22 cellular contexts compared by ENCODE assay signal in genomic region chr19:2212861-2213711, GRCh38. TPM values are rescaled to one million over a fixed set of nuclear protein-coding genes. Genes with fewer than 3 reads are reported as not detected.
A peak's percentile ranks its signal among the peaks of the same experiment; 100 is the strongest.
DNase-seq lines count a peak whose midpoint lies in the region; ATAC-seq, FAIRE-seq and TF ChIP-seq lines count a peak whose summit lies in the region.
"Had no signal": no experiment of that assay in that cellular context is flagged by ENCODE, and none has a peak within 500 bp of the region (broad histone marks: within the 10 kb centered on the region; RNA-seq: fewer than 3 reads in every experiment).

No MANE protein-coding gene starts in this region.

- no peaks in the 10 kb centered on the region for H3K4me1 ChIP-seq in H1 (replicated peaks in 1 of 4; ENCODE audit: control insufficient read depth in 3 of 4, insufficient read depth in 4 of 4, low read length in 3 of 4)
- H3K4me1 ChIP-seq in vagina, result peaks cover 15% of the 10 kb centered on the region
- H3K4me1 ChIP-seq: tibial artery had no signal

- H2AK5ac ChIP-seq in H1 (ENCODE audit: low read depth, low read length), result no peak overlapping the region

- peak overlapping the region; percentile 8 for H3K4me3 Mint-ChIP-seq in activated naive CD8-positive, alpha-beta T cell treated with anti-CD3 and anti-CD28 coated beads for 36 hours
- H3K4me3 Mint-ChIP-seq in activated naive CD8-positive, alpha-beta T cell treated with anti-CD3 and anti-CD28 coated beads, Interleukin-2, amount 50 U/mL, for 24 hours, result no peak overlapping the region
- H3K4me3 Mint-ChIP-seq: activated naive CD8-positive, alpha-beta T cell had no signal

- H3K36me3 ChIP-seq in H1 (ENCODE audit: control insufficient read depth in 2 of 4, insufficient read depth in 4 of 4, low read length in 3 of 4), result peaks cover 9 to 53% (median 39%) of the 10 kb centered on the region in 4 experiments; a peak in 7 of 8 replicates
- peaks cover 3 to 62% of the 10 kb centered on the region in 2 donors for H3K36me3 ChIP-seq in vagina

- no peak overlapping the region for H3K27ac Mint-ChIP-seq in activated naive CD8-positive, alpha-beta T cell treated with anti-CD3 and anti-CD28 coated beads for 36 hours
- H3K27ac Mint-ChIP-seq in activated naive CD8-positive, alpha-beta T cell treated with anti-CD3 and anti-CD28 coated beads, Interleukin-2, amount 50 U/mL, for 24 hours, result no peak overlapping the region
- H3K27ac Mint-ChIP-seq: activated naive CD8-positive, alpha-beta T cell had no signal

- no peak overlapping the region for H2AFZ ChIP-seq in H1 (ENCODE audit: low read length)

- TF ChIP-seq RAD21 in H1 (IDR thresholded peaks at IDR 0.05 in 1 of 2, conservative IDR thresholded peaks at IDR 0.05 in 1 of 2; ENCODE audit: low read depth in 2 of 2, low read length in 2 of 2), result no peak

- no peak overlapping the region for H2BK15ac ChIP-seq in H1 (ENCODE audit: low read length)

- no peak overlapping the region for H2BK20ac ChIP-seq in H1 (ENCODE audit: low read length)

- H4K5ac ChIP-seq in H1 (ENCODE audit: insufficient read length, low read depth, low read length), result no peak overlapping the region

- H3K23ac ChIP-seq in H1 (ENCODE audit: insufficient read length), result no peak overlapping the region

- no peak overlapping the region for H3K56ac ChIP-seq in H1 (replicated peaks; ENCODE audit: insufficient read length, low read depth, low read length)

- no peak for DNase-seq in activated naive CD8-positive, alpha-beta T cell treated with anti-CD3 and anti-CD28 coated beads for 36 hours
- DNase-seq in activated naive CD8-positive, alpha-beta T cell treated with anti-CD3 and anti-CD28 coated beads, Interleukin-2, amount 50 U/mL, for 24 hours, result no peak
- DNase-seq in H1 (ENCODE audit: low read depth in 1 of 2, low spot score in 2 of 2) (no peak), mucosa of gallbladder (ENCODE audit: low spot score) (peak; percentile 62), vagina (ENCODE audit: extremely low spot score in 2 of 2) (no peak), NCI-H2196 (lab: John Stamatoyannopoulos, UW; ENCODE audit: unreplicated experiment) (no peak), NCI-H146 (lab: John Stamatoyannopoulos, UW) (no peak)
- DNase-seq: activated CD4-positive, alpha-beta T cell treated with anti-CD3 and anti-CD28 coated beads, Interleukin-2, amount 50 U/mL, for 1 hour; heart right ventricle; KBM-7; midbrain; NCI-H1092; NCI-H2171 treated with DMSO at 0.1 percent for 48 hours; RPMI8226; stimulated activated CD4-positive, alpha-beta T cell treated with anti-CD3 and anti-CD28 coated beads, Interleukin-4, amount 100 ng/mL, for 1 hour; tibial artery had no signal

- H3K18ac ChIP-seq in H1 (ENCODE audit: extremely low read depth, low read length), result no peak overlapping the region

- 92% methylated on average over 21 of the region's 21 CpGs; no CpG with 5 or more reads in 1 of the 2 experiments for WGBS in H1 (ENCODE audit: extremely low coverage in 1 of 2, insufficient coverage in 1 of 2, insufficient read length in 1 of 2, insufficient replicate concordance in 2 of 2, low coverage in 1 of 2, low lambda C conversion rate in 2 of 2, missing lambda C conversion rate in 1 of 2), 2 experiments

- no peak overlapping the region for H2BK120ac ChIP-seq in H1 (replicated peaks; ENCODE audit: low read depth, low read length)

- no peak for TF ChIP-seq POLR2A in H1 (IDR thresholded peaks at IDR 0.05; ENCODE audit: control extremely low read depth in 1 of 2, low read depth in 2 of 2, low read length in 2 of 2)
- TF ChIP-seq POLR2A in vagina (IDR thresholded peaks at IDR 0.05), result no peak

- no peak overlapping the region for H2BK12ac ChIP-seq in H1 (ENCODE audit: low read depth, low read length)

- H2BK5ac ChIP-seq in H1 (ENCODE audit: low read depth, low read length), result no peak overlapping the region; the same call in 1 of the 2 replicates

- no peak overlapping the region for H3K4ac ChIP-seq in H1 (replicated peaks; ENCODE audit: insufficient read length, low read depth, low read length)

- no peak overlapping the region for H3K4me2 ChIP-seq in H1 (ENCODE audit: insufficient read depth in 1 of 2, low read depth in 2 of 2, low read length in 2 of 2)

- peaks cover 0 to 16% of the 10 kb centered on the region in 2 experiments for H4K20me1 ChIP-seq in H1 (replicated peaks in 1 of 2; ENCODE audit: control insufficient read depth in 1 of 2, insufficient read depth in 2 of 2, low read length in 2 of 2)

- H3K36me3 Mint-ChIP-seq in activated naive CD8-positive, alpha-beta T cell treated with anti-CD3 and anti-CD28 coated beads for 36 hours, result peaks cover 14% of the 10 kb centered on the region
- H3K36me3 Mint-ChIP-seq in activated naive CD8-positive, alpha-beta T cell treated with anti-CD3 and anti-CD28 coated beads, Interleukin-2, amount 50 U/mL, for 24 hours (ENCODE audit: low read depth), result peaks cover 30% of the 10 kb centered on the region

- POLR2A ChIA-PET in H1 (lab: Charles Lee; ENCODE audit: partially characterized antibody), result interaction anchor here (0.6 to 1.4 kb wide), 4 partner anchors 10 to 36 kb away, joined by 3 read pairs; no protein-coding TSS in a partner anchor

- H3K9ac ChIP-seq in H1 (replicated peaks in 1 of 4; ENCODE audit: extremely low read depth in 1 of 4, low read depth in 3 of 4, low read length in 3 of 4), result no peak overlapping the region

- TF ChIP-seq EP300 in H1 (IDR thresholded peaks at IDR 0.05; ENCODE audit: borderline replicate concordance in 1 of 2, low read depth in 2 of 2, low read length in 2 of 2), result no peak

- H3K27ac ChIP-seq in H1 (ENCODE audit: low read depth, low read length) (no peak overlapping the region), vagina (peak overlapping the region; percentile 15)
- H3K27ac ChIP-seq: heart right ventricle, tibial artery had no signal

- H3K27me3 ChIP-seq in H1 (replicated peaks in 1 of 4; ENCODE audit: control insufficient read depth in 3 of 4, extremely low read depth in 1 of 4, insufficient read depth in 3 of 4, low read length in 3 of 4), result no peaks in the 10 kb centered on the region
- H3K27me3 ChIP-seq in vagina, result no peaks in the 10 kb centered on the region
- H3K27me3 ChIP-seq: heart right ventricle, tibial artery had no signal

- no peaks in the 10 kb centered on the region for H3K9me3 ChIP-seq in H1 (ENCODE audit: insufficient read depth in 2 of 2, low read depth in 1 of 2, low read length in 1 of 2)
- H3K9me3 ChIP-seq in vagina, result no peaks in the 10 kb centered on the region
- H3K9me3 ChIP-seq: heart right ventricle, tibial artery had no signal

- H3K4me3 ChIP-seq in H1 (ENCODE audit: extremely low read depth in 1 of 4, insufficient read depth in 2 of 4, low read depth in 3 of 4, low read length in 4 of 4) (no peak overlapping the region), vagina (no peak overlapping the region)
- H3K4me3 ChIP-seq: heart right ventricle, tibial artery had no signal

- no peak overlapping the region for H4K91ac ChIP-seq in H1 (replicated peaks; ENCODE audit: insufficient read length, low read length)

- peak overlapping the region; percentile 25; the same call in 1 of the 2 replicates for H4K8ac ChIP-seq in H1 (ENCODE audit: extremely low read depth, insufficient read depth, low read length)

- H3K79me1 ChIP-seq in H1 (ENCODE audit: low read depth, low read length), result no peaks in the 10 kb centered on the region; the same call in 1 of the 2 replicates

- no peaks in the 10 kb centered on the region for H3K23me2 ChIP-seq in H1 (ENCODE audit: low read depth, low read length)

- intact Hi-C loops in vagina (cut with DNase I), result no loop called here

- H3K9me3 Mint-ChIP-seq in activated naive CD8-positive, alpha-beta T cell treated with anti-CD3 and anti-CD28 coated beads for 36 hours, result no peaks in the 10 kb centered on the region
- H3K9me3 Mint-ChIP-seq in activated naive CD8-positive, alpha-beta T cell treated with anti-CD3 and anti-CD28 coated beads, Interleukin-2, amount 50 U/mL, for 24 hours, result no peaks in the 10 kb centered on the region

- ATAC-seq in activated naive CD8-positive, alpha-beta T cell treated with anti-CD3 and anti-CD28 coated beads, Interleukin-2, amount 50 U/mL, for 24 hours, result no peak
- no peak for ATAC-seq in GM21576 (IDR thresholded peaks at IDR 0.05; ENCODE audit: unreplicated experiment)

- peaks cover 5% of the 10 kb centered on the region for H3K4me1 Mint-ChIP-seq in activated naive CD8-positive, alpha-beta T cell treated with anti-CD3 and anti-CD28 coated beads for 36 hours
- peaks cover 3% of the 10 kb centered on the region for H3K4me1 Mint-ChIP-seq in activated naive CD8-positive, alpha-beta T cell treated with anti-CD3 and anti-CD28 coated beads, Interleukin-2, amount 50 U/mL, for 24 hours

- CTCF ChIA-PET in H1 (lab: Charles Lee; ENCODE audit: partially characterized antibody), result interaction anchor here (1.1 to 8.1 kb wide), 8 partner anchors 8 to 375 kb away, joined by 3 to 50 read pairs (median 6); no protein-coding TSS in a partner anchor

- TF ChIP-seq CTCF in H1 (IDR thresholded peaks at IDR 0.05; ENCODE audit: control extremely low read depth in 1 of 3, insufficient read depth in 1 of 3, low read depth in 1 of 3, low read length in 3 of 3) (no peak), vagina (IDR thresholded peaks at IDR 0.05) (no peak)

- FAIRE-seq in H1 (lab: Jason Lieb, UNC), result no peak
- FAIRE-seq: bronchial epithelial cell, H54, islet of Langerhans had no signal

- no peak overlapping the region for H3K14ac ChIP-seq in H1 (ENCODE audit: insufficient read length)

- no peaks in the 10 kb centered on the region for H3K27me3 Mint-ChIP-seq in activated naive CD8-positive, alpha-beta T cell treated with anti-CD3 and anti-CD28 coated beads for 36 hours
- H3K27me3 Mint-ChIP-seq in activated naive CD8-positive, alpha-beta T cell treated with anti-CD3 and anti-CD28 coated beads, Interleukin-2, amount 50 U/mL, for 24 hours, result no peaks in the 10 kb centered on the region
- H3K27me3 Mint-ChIP-seq: activated naive CD8-positive, alpha-beta T cell had no signal

- H3K79me2 ChIP-seq in H1 (ENCODE audit: control insufficient read depth in 1 of 2, insufficient read depth in 2 of 2, low read length in 2 of 2), result no peaks in the 10 kb centered on the region

RNA-seq across cellular contexts. Expression of gene PLEKHJ1, which starts 23.0 kb away (rescaled TPM):
- total RNA-seq in activated naive CD8-positive, alpha-beta T cell treated with anti-CD3 and anti-CD28 coated beads for 36 hours, result 10 to 100 TPM; 82.7 to 84.6 TPM
- total RNA-seq in H1 (2021; fragmentation: NEBNext Ultra II Directional; extraction: Animal tissue kit (Norgen Biotek cat#: 25700)), result 135 TPM in 2 replicates
- 187 and 235 TPM in 2 replicates for polyA plus RNA-seq in H1 (2011; rRNA removed)
- 217 TPM for polyA plus RNA-seq in H1 (2011; cell fraction: cytosol; rRNA removed)
- polyA plus RNA-seq in H1 (2011; cell fraction: nucleus; rRNA removed), result 175 TPM
- polyA plus RNA-seq in H1 (2012, experiment 1 of 2), result 118 to 165 TPM (median 146 TPM) in 4 replicates
- polyA plus RNA-seq in H1 (2012, experiment 2 of 2), result 185 TPM
- 108 TPM for polyA plus RNA-seq in H1 (2013, experiment 1 of 2)
- polyA plus RNA-seq in H1 (2013, experiment 2 of 2), result 117 TPM
- polyA minus RNA-seq in H1 (2011; rRNA and poly(A)+ RNA removed), result 29.0 and 35.2 TPM in 2 replicates
- 43.3 TPM for polyA minus RNA-seq in H1 (2011; cell fraction: cytosol; rRNA and poly(A)+ RNA removed)
- polyA minus RNA-seq in H1 (2011; cell fraction: nucleus; rRNA and poly(A)+ RNA removed), result 40.6 TPM
- total RNA-seq in mucosa of gallbladder, result 126 TPM
- 30.7 TPM for total RNA-seq in vagina

RNA-seq across cellular contexts. Expression of gene SF3A2, which starts 23.5 kb away (rescaled TPM):
- total RNA-seq in activated naive CD8-positive, alpha-beta T cell treated with anti-CD3 and anti-CD28 coated beads for 36 hours, result 100 to 1,000 TPM; 160 to 162 TPM
- 142 and 146 TPM in 2 replicates for total RNA-seq in H1 (2021; fragmentation: NEBNext Ultra II Directional; extraction: Animal tissue kit (Norgen Biotek cat#: 25700))
- 15.3 and 31.2 TPM in 2 replicates for polyA plus RNA-seq in H1 (2011; rRNA removed)
- polyA plus RNA-seq in H1 (2011; cell fraction: cytosol; rRNA removed), result 22.1 TPM
- 171 TPM for polyA plus RNA-seq in H1 (2011; cell fraction: nucleus; rRNA removed)
- polyA plus RNA-seq in H1 (2012, experiment 1 of 2), result 97.0 to 157 TPM (median 147 TPM) in 4 replicates
- 117 TPM for polyA plus RNA-seq in H1 (2012, experiment 2 of 2)
- 109 TPM for polyA plus RNA-seq in H1 (2013, experiment 1 of 2)
- polyA plus RNA-seq in H1 (2013, experiment 2 of 2), result 101 TPM
- polyA minus RNA-seq in H1 (2011; rRNA and poly(A)+ RNA removed), result 18.4 and 22.8 TPM in 2 replicates
- 64.4 TPM for polyA minus RNA-seq in H1 (2011; cell fraction: cytosol; rRNA and poly(A)+ RNA removed)
- 112 TPM for polyA minus RNA-seq in H1 (2011; cell fraction: nucleus; rRNA and poly(A)+ RNA removed)
- 72.8 TPM for total RNA-seq in mucosa of gallbladder
- 71.2 TPM for total RNA-seq in vagina

RNA-seq across cellular contexts. Expression of gene AMH, which starts 36.0 kb away (rescaled TPM):
- 1 to 10 TPM; 7.4 to 10.0 TPM for total RNA-seq in activated naive CD8-positive, alpha-beta T cell treated with anti-CD3 and anti-CD28 coated beads for 36 hours
- 13.0 and 15.4 TPM in 2 replicates for total RNA-seq in H1 (2021; fragmentation: NEBNext Ultra II Directional; extraction: Animal tissue kit (Norgen Biotek cat#: 25700))
- 10.5 and 19.3 TPM in 2 replicates for polyA plus RNA-seq in H1 (2011; rRNA removed)
- polyA plus RNA-seq in H1 (2011; cell fraction: cytosol; rRNA removed), result 10.1 TPM
- polyA plus RNA-seq in H1 (2011; cell fraction: nucleus; rRNA removed), result 104 TPM
- 12.7 to 23.7 TPM (median 18.4 TPM) in 4 replicates for polyA plus RNA-seq in H1 (2012, experiment 1 of 2)
- 9.0 TPM for polyA plus RNA-seq in H1 (2012, experiment 2 of 2)
- polyA plus RNA-seq in H1 (2013, experiment 1 of 2), result 6.7 TPM
- 5.6 TPM for polyA plus RNA-seq in H1 (2013, experiment 2 of 2)
- 0.46 and 0.63 TPM in 2 replicates for polyA minus RNA-seq in H1 (2011; rRNA and poly(A)+ RNA removed)
- 3.1 TPM for polyA minus RNA-seq in H1 (2011; cell fraction: cytosol; rRNA and poly(A)+ RNA removed)
- polyA minus RNA-seq in H1 (2011; cell fraction: nucleus; rRNA and poly(A)+ RNA removed), result 13.1 TPM
- total RNA-seq in mucosa of gallbladder (5.1 TPM), vagina (2.7 TPM)

RNA-seq across cellular contexts. Expression of gene JSRP1, which starts 43.1 kb away (rescaled TPM):
- under 1 TPM; 0.45 to 0.50 TPM for total RNA-seq in activated naive CD8-positive, alpha-beta T cell treated with anti-CD3 and anti-CD28 coated beads for 36 hours
- total RNA-seq in H1 (2021; fragmentation: NEBNext Ultra II Directional; extraction: Animal tissue kit (Norgen Biotek cat#: 25700)), result 0.56 and 1.7 TPM in 2 replicates
- 0.24 and 0.53 TPM in 2 replicates for polyA plus RNA-seq in H1 (2011; rRNA removed)
- polyA plus RNA-seq in H1 (2011; cell fraction: cytosol; rRNA removed), result 0.41 TPM
- 0.10 TPM for polyA plus RNA-seq in H1 (2011; cell fraction: nucleus; rRNA removed)
- polyA plus RNA-seq in H1 (2012, experiment 1 of 2), result 0.40 to 2.0 TPM (median 1.1 TPM) in 3 of 4 replicates, not detected in the other
- polyA plus RNA-seq in H1 (2012, experiment 2 of 2), result not detected
- polyA plus RNA-seq in H1 (2013, experiment 1 of 2), result 0.83 TPM
- 0.96 TPM for polyA plus RNA-seq in H1 (2013, experiment 2 of 2)
- not detected in 2 replicates for polyA minus RNA-seq in H1 (2011; rRNA and poly(A)+ RNA removed)
- polyA minus RNA-seq in H1 (2011; cell fraction: cytosol; rRNA and poly(A)+ RNA removed), result not detected
- not detected for polyA minus RNA-seq in H1 (2011; cell fraction: nucleus; rRNA and poly(A)+ RNA removed)
- total RNA-seq in mucosa of gallbladder, result 0.17 TPM
- total RNA-seq in vagina, result not detected
- total RNA-seq: bronchial epithelial cell, dermis microvascular lymphatic vessel endothelial cell had no signal

RNA-seq across cellular contexts. Expression of gene DOT1L, which starts 49.4 kb away (rescaled TPM):
- total RNA-seq in activated naive CD8-positive, alpha-beta T cell treated with anti-CD3 and anti-CD28 coated beads for 36 hours, result 10 to 100 TPM; 71.8 to 75.1 TPM
- 74.8 and 76.3 TPM in 2 replicates for total RNA-seq in H1 (2021; fragmentation: NEBNext Ultra II Directional; extraction: Animal tissue kit (Norgen Biotek cat#: 25700))
- polyA plus RNA-seq in H1 (2011; rRNA removed), result 17.5 and 39.8 TPM in 2 replicates
- polyA plus RNA-seq in H1 (2011; cell fraction: cytosol; rRNA removed), result 28.6 TPM
- polyA plus RNA-seq in H1 (2011; cell fraction: nucleus; rRNA removed), result 232 TPM
- 37.0 to 51.6 TPM (median 48.5 TPM) in 4 replicates for polyA plus RNA-seq in H1 (2012, experiment 1 of 2)
- 26.6 TPM for polyA plus RNA-seq in H1 (2012, experiment 2 of 2)
- 36.4 TPM for polyA plus RNA-seq in H1 (2013, experiment 1 of 2)
- polyA plus RNA-seq in H1 (2013, experiment 2 of 2), result 32.3 TPM
- 16.0 and 21.9 TPM in 2 replicates for polyA minus RNA-seq in H1 (2011; rRNA and poly(A)+ RNA removed)
- polyA minus RNA-seq in H1 (2011; cell fraction: cytosol; rRNA and poly(A)+ RNA removed), result 24.8 TPM
- 49.1 TPM for polyA minus RNA-seq in H1 (2011; cell fraction: nucleus; rRNA and poly(A)+ RNA removed)
- total RNA-seq in mucosa of gallbladder, result 40.1 TPM
- total RNA-seq in vagina, result 13.0 TPM
